8 cellular contexts compared by ENCODE assay signal in the genomic region with DNA sequence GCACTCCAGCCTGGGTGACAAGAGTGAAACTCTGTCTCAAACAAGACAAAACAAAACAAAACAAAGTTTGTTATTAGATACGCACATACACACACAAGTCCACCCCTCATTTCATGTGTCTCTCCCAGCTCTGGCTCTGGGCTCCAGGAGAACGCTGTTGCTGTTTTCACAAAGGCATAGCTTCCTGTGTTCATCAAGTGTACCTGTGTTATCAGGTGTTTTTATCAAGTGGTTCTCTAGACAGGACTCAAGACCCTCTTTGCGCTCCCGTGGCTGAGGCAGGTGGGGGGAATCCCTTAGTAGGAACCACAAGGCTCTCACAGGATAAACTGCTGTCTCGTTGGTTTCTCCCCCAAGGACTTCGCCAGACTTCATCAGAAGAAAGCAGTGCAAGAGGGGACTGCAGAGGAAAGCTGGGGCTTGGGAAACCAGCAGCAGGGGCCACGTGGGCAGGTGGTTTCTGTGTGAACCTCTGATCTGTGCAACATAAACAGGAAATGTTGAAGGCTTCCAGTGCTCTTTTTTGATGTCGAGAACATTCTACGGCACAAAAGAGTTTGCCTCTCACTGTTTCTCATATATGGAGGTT. TPM values are rescaled to one million over a fixed set of nuclear protein-coding genes. Genes with fewer than 3 reads are reported as not detected.
DNase-seq lines count a peak whose midpoint lies in the region; ATAC-seq and TF ChIP-seq lines count a peak whose summit lies in the region.

No MANE protein-coding gene starts in this region.

- intact Hi-C loops in activated CD4-positive, alpha-beta memory T cell treated with anti-CD3 and anti-CD28 coated beads for 36 hours (cut with micrococcal nuclease): loop anchor here (1.0 to 10.0 kb wide), 4 partner anchors 9 to 635 kb away; no protein-coding TSS in a partner anchor
- intact Hi-C loops in left lung (cut with DNase I): no loop called here

- H3K4me1 ChIP-seq in left lung (peaks cover 5 to 36% of the 10 kb centered on the region in 2 donors), smooth muscle cell (ENCODE audit: low read depth) (no peaks in the 10 kb centered on the region)

- POLR2A ChIA-PET in GM10248 (lab: Yijun Ruan, JAX): interaction anchor here (1.2 kb wide), 1 partner anchor 17 kb away, joined by 3 read pairs; no protein-coding TSS in a partner anchor
- POLR2A ChIA-PET in activated CD4-positive, alpha-beta memory T cell treated with anti-CD3 and anti-CD28 coated beads for 36 hours (lab: Charles Lee): interaction anchor here (0.9 to 2.5 kb wide), 3 partner anchors 8 to 279 kb away, joined by 4 to 13 read pairs (median 4); a partner anchor contains a TSS

- no peak overlapping the region for H3K4me2 ChIP-seq in smooth muscle cell

- no peak overlapping the region for H2AFZ ChIP-seq in smooth muscle cell (ENCODE audit: low read depth)

- no peaks in the 10 kb centered on the region for H3K27me3 ChIP-seq in left lung
- no peaks in the 10 kb centered on the region for H3K27me3 ChIP-seq in smooth muscle cell (ENCODE audit: low read depth)

- no peaks in the 10 kb centered on the region for H3K79me2 ChIP-seq in smooth muscle cell (ENCODE audit: low read depth)

- no peaks in the 10 kb centered on the region for H3F3A ChIP-seq in smooth muscle cell (ENCODE audit: low read depth)

- H3K36me3 Mint-ChIP-seq in activated CD4-positive, alpha-beta memory T cell treated with anti-CD3 and anti-CD28 coated beads for 36 hours: no peaks in the 10 kb centered on the region
- H3K36me3 Mint-ChIP-seq in stimulated activated naive CD8-positive, alpha-beta T cell treated with anti-CD3 and anti-CD28 coated beads, Interleukin-15, Interleukin-2, amounts not matched to agents 100 ng/mL and 50 ng/mL, for 24 hours (ENCODE audit: low read depth): no peaks in the 10 kb centered on the region
- no peaks in the 10 kb centered on the region for H3K36me3 Mint-ChIP-seq in chondrocyte (ENCODE audit: low read depth)

- no peaks in the 10 kb centered on the region for H4K20me1 ChIP-seq in smooth muscle cell (ENCODE audit: low read depth)

- H3K4me3 ChIP-seq in left lung: no peak overlapping the region
- H3K4me3 ChIP-seq in smooth muscle cell: no peak overlapping the region

- H3K9ac ChIP-seq in smooth muscle cell (ENCODE audit: low read depth): no peak overlapping the region

- TF ChIP-seq CTCF in GM10248 (IDR thresholded peaks at IDR 0.05; ENCODE audit: control extremely low read depth, extremely low read depth, low read depth, missing control alignments) (no peak), left lung (IDR thresholded peaks at IDR 0.05) (no peak), chondrocyte (IDR thresholded peaks at IDR 0.05) (no peak), smooth muscle cell (IDR thresholded peaks at IDR 0.05; ENCODE audit: borderline replicate concordance, insufficient read depth, poor library complexity, severe bottlenecking) (no peak)

- H3K9me3 ChIP-seq in left lung: no peaks in the 10 kb centered on the region
- H3K9me3 ChIP-seq in smooth muscle cell (replicated peaks; ENCODE audit: low read depth): no peaks in the 10 kb centered on the region

- H3K27ac ChIP-seq in left lung (peak overlapping the region; percentile 26 to 63), smooth muscle cell (ENCODE audit: low read depth) (no peak overlapping the region)

- ATAC-seq in HG02938 (IDR thresholded peaks at IDR 0.05; ENCODE audit: unreplicated experiment) (peak; percentile 51), left lung (peak; percentile 44)

- H3K27ac Mint-ChIP-seq in activated CD4-positive, alpha-beta memory T cell treated with anti-CD3 and anti-CD28 coated beads for 36 hours: peak overlapping the region; percentile 87
- peak overlapping the region; percentile 91 for H3K27ac Mint-ChIP-seq in stimulated activated naive CD8-positive, alpha-beta T cell treated with anti-CD3 and anti-CD28 coated beads, Interleukin-15, Interleukin-2, amounts not matched to agents 100 ng/mL and 50 ng/mL, for 24 hours
- H3K27ac Mint-ChIP-seq in chondrocyte (ENCODE audit: unreplicated experiment): no peak overlapping the region

- no peaks in the 10 kb centered on the region for H3K27me3 Mint-ChIP-seq in activated CD4-positive, alpha-beta memory T cell treated with anti-CD3 and anti-CD28 coated beads for 36 hours
- no peaks in the 10 kb centered on the region for H3K27me3 Mint-ChIP-seq in stimulated activated naive CD8-positive, alpha-beta T cell treated with anti-CD3 and anti-CD28 coated beads, Interleukin-15, Interleukin-2, amounts not matched to agents 100 ng/mL and 50 ng/mL, for 24 hours
- H3K27me3 Mint-ChIP-seq in chondrocyte (ENCODE audit: low read depth): peaks cover 2% of the 10 kb centered on the region

- DNase-seq in GM10248 (ENCODE audit: extremely low spot score) (peak; percentile 49), left lung (peak in 1 of 2 donors; percentile 49), kidney tubule cell (ENCODE audit: low spot score) (no peak), chondrocyte (ENCODE audit: low spot score) (no peak), smooth muscle cell (lab: John Stamatoyannopoulos, UW; ENCODE audit: unreplicated experiment) (no peak)
- peak; percentile 87 for DNase-seq in activated CD4-positive, alpha-beta memory T cell treated with anti-CD3 and anti-CD28 coated beads for 36 hours

- WGBS in smooth muscle cell (ENCODE audit: low lambda C conversion rate): 60% methylated on average over 9 of the region's 9 CpGs

- no peaks in the 10 kb centered on the region for H3K9me3 Mint-ChIP-seq in activated CD4-positive, alpha-beta memory T cell treated with anti-CD3 and anti-CD28 coated beads for 36 hours
- H3K9me3 Mint-ChIP-seq in stimulated activated naive CD8-positive, alpha-beta T cell treated with anti-CD3 and anti-CD28 coated beads, Interleukin-15, Interleukin-2, amounts not matched to agents 100 ng/mL and 50 ng/mL, for 24 hours: no peaks in the 10 kb centered on the region
- H3K9me3 Mint-ChIP-seq in chondrocyte (ENCODE audit: low read depth): no peaks in the 10 kb centered on the region

- H3K4me3 Mint-ChIP-seq in activated CD4-positive, alpha-beta memory T cell treated with anti-CD3 and anti-CD28 coated beads for 36 hours: peak overlapping the region; percentile 68
- H3K4me3 Mint-ChIP-seq in stimulated activated naive CD8-positive, alpha-beta T cell treated with anti-CD3 and anti-CD28 coated beads, Interleukin-15, Interleukin-2, amounts not matched to agents 100 ng/mL and 50 ng/mL, for 24 hours: peak overlapping the region; percentile 73
- no peak overlapping the region for H3K4me3 Mint-ChIP-seq in chondrocyte (ENCODE audit: unreplicated experiment)

- CTCF ChIA-PET in GM10248 (lab: Yijun Ruan, JAX): interaction anchor here (0.9 to 1.8 kb wide), 9 partner anchors 8 to 344 kb away, joined by 3 to 8 read pairs (median 4); a partner anchor contains a TSS
- CTCF ChIA-PET in activated CD4-positive, alpha-beta memory T cell treated with anti-CD3 and anti-CD28 coated beads for 36 hours (lab: Charles Lee): interaction anchor here (0.5 to 5.6 kb wide), 10 partner anchors 9 to 862 kb away, joined by 3 to 26 read pairs (median 4); a partner anchor contains a TSS

- H3K36me3 ChIP-seq in left lung: no peaks in the 10 kb centered on the region
- no peaks in the 10 kb centered on the region for H3K36me3 ChIP-seq in smooth muscle cell (ENCODE audit: low read depth)

- H3K4me1 Mint-ChIP-seq in activated CD4-positive, alpha-beta memory T cell treated with anti-CD3 and anti-CD28 coated beads for 36 hours (ENCODE audit: low read depth): peaks cover 81% of the 10 kb centered on the region
- peaks cover 79% of the 10 kb centered on the region for H3K4me1 Mint-ChIP-seq in stimulated activated naive CD8-positive, alpha-beta T cell treated with anti-CD3 and anti-CD28 coated beads, Interleukin-15, Interleukin-2, amounts not matched to agents 100 ng/mL and 50 ng/mL, for 24 hours (ENCODE audit: low read depth)
- peaks cover 16% of the 10 kb centered on the region for H3K4me1 Mint-ChIP-seq in chondrocyte (ENCODE audit: low read depth)

RNA-seq across cellular contexts. Expression of a gene that starts 6.9 kb away (rescaled TPM):
- total RNA-seq in activated CD4-positive, alpha-beta memory T cell treated with anti-CD3 and anti-CD28 coated beads for 36 hours: 100 to 1,000 TPM; 101 to 105 TPM
- total RNA-seq in left lung (10 to 100 TPM; 39.0 to 44.9 TPM), chondrocyte (30.5 to 46.9 TPM (median 45.8 TPM) in 3 replicates), smooth muscle cell (47.5 and 58.2 TPM in 2 replicates)
- polyA plus RNA-seq in smooth muscle cell: 33.4 and 42.5 TPM in 2 replicates

RNA-seq across cellular contexts. Expression of a gene that starts 33.7 kb away (rescaled TPM):
- under 1 TPM; 0.48 to 0.59 TPM for total RNA-seq in activated CD4-positive, alpha-beta memory T cell treated with anti-CD3 and anti-CD28 coated beads for 36 hours
- 10 to 100 TPM; 10.6 to 25.5 TPM for total RNA-seq in left lung
- total RNA-seq in chondrocyte: 2.1 to 26.1 TPM (median 2.9 TPM) in 3 replicates
- total RNA-seq in smooth muscle cell: 2.2 TPM in 1 of 2 replicates, not detected in the other
- polyA plus RNA-seq in smooth muscle cell: 0.39 TPM in 1 of 2 replicates, not detected in the other

Comparison
In these comparisons a context has a peak if more than half of its experiments do, and no peak if none do; other contexts are left out.
1. DNase-seq: peak in GM10248 (single experiment) and activated CD4-positive, alpha-beta memory T cell treated with anti-CD3 and anti-CD28 coated beads for 36 hours (single experiment); none in kidney tubule cell (single experiment), chondrocyte (single experiment) and smooth muscle cell (single experiment).